Comparison of ENCODE assay signal across 8 cellular contexts in the genomic region with DNA sequence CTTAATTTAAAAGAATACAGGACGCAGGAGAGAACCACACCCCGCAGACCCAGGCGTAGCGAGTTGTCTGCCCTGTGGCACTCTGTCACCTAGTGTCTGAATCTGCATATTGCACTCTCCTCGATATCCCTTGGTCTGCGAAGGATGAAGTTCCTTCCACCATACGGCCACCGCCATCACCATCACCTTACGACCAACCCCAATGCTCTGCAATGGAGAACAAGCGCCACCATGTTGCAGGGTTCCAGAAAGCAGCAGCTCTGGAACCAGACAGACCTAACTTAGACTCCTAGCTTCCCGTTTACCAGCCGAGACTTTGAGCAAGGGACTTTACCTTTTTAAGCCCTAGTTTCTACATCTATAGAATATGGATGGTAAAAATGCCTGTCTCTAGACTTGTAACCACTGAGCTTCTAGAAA.
DNase-seq lines count a peak whose midpoint lies in the region; ATAC-seq and TF ChIP-seq lines count a peak whose summit lies in the region.

No MANE protein-coding gene starts in this region.

- H3K4me1 ChIP-seq in gastroesophageal sphincter, result peaks cover 0 to 10% (median 0%) of the 10 kb centered on the region in 3 donors
- no peaks in the 10 kb centered on the region for H3K4me1 ChIP-seq in ovary (ENCODE audit: insufficient read depth)

- DNase-seq in stimulated activated CD4-positive, alpha-beta T cell treated with anti-CD3 and anti-CD28 coated beads, Interleukin-15, amount 100 ng/mL, for 24 hours, result peak; percentile 46
- no peak for DNase-seq in stimulated activated CD4-positive, alpha-beta T cell treated with anti-CD3 and anti-CD28 coated beads, Interleukin-4, amount 100 ng/mL, for 4 hours
- peak; percentile 83 for DNase-seq in NCI-H460 (ENCODE audit: extremely low read depth, low read depth)
- DNase-seq in activated CD4-positive, alpha-beta memory T cell treated with anti-CD3 and anti-CD28 coated beads, Interleukin-2, amount 10 ng/mL, durations not matched to agents 7 days and 5 days, result peak; percentile 61
- peak; percentile 51 to 71 (median 55) for DNase-seq in ovary

- CTCF ChIA-PET in activated CD4-positive, alpha-beta memory T cell treated with anti-CD3 and anti-CD28 coated beads, Interleukin-2, amount 10 ng/mL, durations not matched to agents 7 days and 5 days (lab: Charles Lee), result interaction anchor here (0.6 to 3.2 kb wide), 9 partner anchors 9 to 614 kb away, joined by 3 to 18 read pairs (median 4); no protein-coding TSS in a partner anchor

- H3K27me3 ChIP-seq in gastroesophageal sphincter, result peaks cover 12% of the 10 kb centered on the region
- no peaks in the 10 kb centered on the region for H3K27me3 ChIP-seq in ovary

- 0 to 23% methylated on average over 4 to 11 of the region's 12 CpGs for WGBS in gastroesophageal sphincter (ENCODE audit: low coverage in 1 of 2), 2 donors
- WGBS in ovary, 3 donors, result 30 to 38% (median 31%) methylated on average over 12 of the region's 12 CpGs

- H3K9me3 ChIP-seq in gastroesophageal sphincter, result no peaks in the 10 kb centered on the region
- H3K9me3 ChIP-seq in ovary, result no peaks in the 10 kb centered on the region

- no peaks in the 10 kb centered on the region for H3K36me3 Mint-ChIP-seq in activated CD4-positive, alpha-beta memory T cell treated with anti-CD3 and anti-CD28 coated beads, Interleukin-2, amount 10 ng/mL, durations not matched to agents 7 days and 5 days (ENCODE audit: low read depth)

- H3K9me3 Mint-ChIP-seq in activated CD4-positive, alpha-beta memory T cell treated with anti-CD3 and anti-CD28 coated beads, Interleukin-2, amount 10 ng/mL, durations not matched to agents 7 days and 5 days, result no peaks in the 10 kb centered on the region

- TF ChIP-seq POLR2A in gastroesophageal sphincter (IDR thresholded peaks at IDR 0.05), result no peak
- TF ChIP-seq POLR2A in ovary (IDR thresholded peaks at IDR 0.05), result no peak

- H3K4me3 ChIP-seq in gastroesophageal sphincter (peak overlapping the region; percentile 19 to 30), ovary (peak overlapping the region; percentile 14)

- H3K4me1 Mint-ChIP-seq in activated CD4-positive, alpha-beta memory T cell treated with anti-CD3 and anti-CD28 coated beads, Interleukin-2, amount 10 ng/mL, durations not matched to agents 7 days and 5 days, result peaks cover 31% of the 10 kb centered on the region

- H3K27ac ChIP-seq in gastroesophageal sphincter (no peak overlapping the region), ovary (no peak overlapping the region)

- peaks cover 43% of the 10 kb centered on the region for H3K27me3 Mint-ChIP-seq in activated CD4-positive, alpha-beta memory T cell treated with anti-CD3 and anti-CD28 coated beads, Interleukin-2, amount 10 ng/mL, durations not matched to agents 7 days and 5 days

- intact Hi-C loops in ovary (cut with DNase I), result loop anchor here (2.0 to 10.0 kb wide), 5 partner anchors 147 to 417 kb away; no protein-coding TSS in a partner anchor

- ATAC-seq in HG02938 (IDR thresholded peaks at IDR 0.05; ENCODE audit: unreplicated experiment) (peak; percentile 98), gastroesophageal sphincter (peak; percentile 91), GM21447 (IDR thresholded peaks at IDR 0.05; ENCODE audit: unreplicated experiment) (no peak)

- no peak overlapping the region for H3K4me3 Mint-ChIP-seq in activated CD4-positive, alpha-beta memory T cell treated with anti-CD3 and anti-CD28 coated beads, Interleukin-2, amount 10 ng/mL, durations not matched to agents 7 days and 5 days

- H3K36me3 ChIP-seq in gastroesophageal sphincter (no peaks in the 10 kb centered on the region), ovary (no peaks in the 10 kb centered on the region)

- TF ChIP-seq EP300 in gastroesophageal sphincter (IDR thresholded peaks at IDR 0.05) (no peak), ovary (IDR thresholded peaks at IDR 0.05) (no peak)

- POLR2A ChIA-PET in activated CD4-positive, alpha-beta memory T cell treated with anti-CD3 and anti-CD28 coated beads, Interleukin-2, amount 10 ng/mL, durations not matched to agents 7 days and 5 days (lab: Charles Lee), result no interaction called here

- TF ChIP-seq CTCF in gastroesophageal sphincter (IDR thresholded peaks at IDR 0.05), result peak; percentile 86 to 98 (median 97)
- peak; percentile 65 to 89 (median 86) for TF ChIP-seq CTCF in ovary (IDR thresholded peaks at IDR 0.05)

- no peak overlapping the region for H3K27ac Mint-ChIP-seq in activated CD4-positive, alpha-beta memory T cell treated with anti-CD3 and anti-CD28 coated beads, Interleukin-2, amount 10 ng/mL, durations not matched to agents 7 days and 5 days

Comparison
In these comparisons a context has a peak if more than half of its experiments do, and no peak if none do; other contexts are left out.
1. DNase-seq: peak in stimulated activated CD4-positive, alpha-beta T cell treated with anti-CD3 and anti-CD28 coated beads, Interleukin-15, amount 100 ng/mL, for 24 hours (single experiment), NCI-H460 (single experiment), activated CD4-positive, alpha-beta memory T cell treated with anti-CD3 and anti-CD28 coated beads, Interleukin-2, amount 10 ng/mL, durations not matched to agents 7 days and 5 days (single experiment) and ovary (5 of 5); none in stimulated activated CD4-positive, alpha-beta T cell treated with anti-CD3 and anti-CD28 coated beads, Interleukin-4, amount 100 ng/mL, for 4 hours (0 of 2).